8 cellular contexts compared by ENCODE assay signal in the genomic region with DNA sequence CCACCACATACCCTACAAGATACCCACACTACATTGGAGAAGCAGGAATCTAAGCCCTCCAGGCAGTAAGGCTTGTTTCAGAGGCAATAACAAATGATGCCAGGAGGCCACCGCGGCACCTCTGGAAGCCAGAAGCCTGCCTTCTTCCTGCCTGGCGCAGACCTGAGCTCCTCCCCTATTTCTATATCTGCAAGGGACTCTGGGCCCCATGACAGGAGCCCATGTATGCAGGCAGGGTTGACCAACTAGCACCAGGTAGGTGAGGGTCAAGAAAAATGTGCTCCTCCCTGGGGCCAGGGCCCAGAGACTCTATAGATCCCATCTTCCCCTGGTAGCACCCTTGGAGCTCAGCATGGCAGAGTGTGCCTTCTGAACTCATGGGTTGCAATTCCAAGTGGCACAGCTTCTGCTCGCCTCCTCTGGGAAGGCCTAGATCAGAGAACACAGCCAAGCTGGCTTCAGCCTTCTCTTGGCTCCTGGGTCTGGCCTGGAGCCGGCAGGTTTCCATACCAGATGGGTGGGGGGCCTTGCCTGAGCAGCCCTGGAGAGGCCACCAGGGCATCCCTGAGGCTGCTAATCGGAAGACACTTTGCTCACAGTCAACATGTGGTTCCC.
DNase-seq lines count a peak whose midpoint lies in the region; ATAC-seq and TF ChIP-seq lines count a peak whose summit lies in the region.

No MANE protein-coding gene starts in this region.

- H3K9me2 ChIP-seq in OCI-LY1 (ENCODE audit: low read depth, low read length): no peaks in the 10 kb centered on the region

- H3K36me3 Mint-ChIP-seq in activated naive CD4-positive, alpha-beta T cell treated with anti-CD3 and anti-CD28 coated beads, Interleukin-2, amount 50 U/mL, for 24 hours: peaks cover 8% of the 10 kb centered on the region

- no peaks in the 10 kb centered on the region for H4K20me1 ChIP-seq in OCI-LY1 (ENCODE audit: insufficient read depth, low read length)

- peak overlapping the region; percentile 19 for H3K4me3 Mint-ChIP-seq in activated naive CD4-positive, alpha-beta T cell treated with anti-CD3 and anti-CD28 coated beads, Interleukin-2, amount 50 U/mL, for 24 hours

- H3K27me3 Mint-ChIP-seq in activated naive CD4-positive, alpha-beta T cell treated with anti-CD3 and anti-CD28 coated beads, Interleukin-2, amount 50 U/mL, for 24 hours: no peaks in the 10 kb centered on the region

- no peak for TF ChIP-seq CTCF in OCI-LY1 (IDR thresholded peaks at IDR 0.05; ENCODE audit: low read length)

- H3K4me3 ChIP-seq in OCI-LY1 (ENCODE audit: low read depth, low read length, poor library complexity, severe bottlenecking): no peak overlapping the region

- peak overlapping the region; percentile 90 for H3K27ac Mint-ChIP-seq in activated naive CD4-positive, alpha-beta T cell treated with anti-CD3 and anti-CD28 coated beads, Interleukin-2, amount 50 U/mL, for 24 hours

- H3K4me1 ChIP-seq in OCI-LY1 (ENCODE audit: insufficient read depth, low read length, severe bottlenecking): peaks cover 60% of the 10 kb centered on the region

- no peaks in the 10 kb centered on the region for H3K79me2 ChIP-seq in OCI-LY1 (ENCODE audit: insufficient read depth, low read length)

- no peak overlapping the region for H2AFZ ChIP-seq in OCI-LY1 (ENCODE audit: low read length)

- H3K36me3 ChIP-seq in OCI-LY1 (ENCODE audit: insufficient read depth, low read length): peaks cover 60% of the 10 kb centered on the region

- H3F3A ChIP-seq in OCI-LY1 (ENCODE audit: insufficient read depth, low read length): no peaks in the 10 kb centered on the region

- no peak overlapping the region for H3K4me2 ChIP-seq in OCI-LY1 (ENCODE audit: low read length)

- H3K27me3 ChIP-seq in OCI-LY1 (ENCODE audit: insufficient read depth, low read length): no peaks in the 10 kb centered on the region
- H3K27me3 ChIP-seq in layer of hippocampus (ENCODE audit: control insufficient read depth, insufficient read depth, low read length): no peaks in the 10 kb centered on the region

- H3K27ac ChIP-seq in OCI-LY1 (ENCODE audit: low read depth, low read length, poor library complexity, severe bottlenecking) (peak overlapping the region; percentile 57), layer of hippocampus (ENCODE audit: low read depth, low read length) (peak overlapping the region; percentile 57)

- no peaks in the 10 kb centered on the region for H3K9me3 Mint-ChIP-seq in activated naive CD4-positive, alpha-beta T cell treated with anti-CD3 and anti-CD28 coated beads, Interleukin-2, amount 50 U/mL, for 24 hours

- H3K4me1 Mint-ChIP-seq in activated naive CD4-positive, alpha-beta T cell treated with anti-CD3 and anti-CD28 coated beads, Interleukin-2, amount 50 U/mL, for 24 hours: peaks cover 62% of the 10 kb centered on the region

- no peak overlapping the region; the same call in 1 of the 2 replicates for H3K9ac ChIP-seq in OCI-LY1 (ENCODE audit: low read length)

- ATAC-seq in HG03442 (IDR thresholded peaks at IDR 0.05; ENCODE audit: unreplicated experiment): no peak

- H3K9me3 ChIP-seq in OCI-LY1 (ENCODE audit: low read length): no peaks in the 10 kb centered on the region

- no peak for DNase-seq in activated naive CD4-positive, alpha-beta T cell (lab: John Stamatoyannopoulos, UW)
- DNase-seq in NCI-H226: no peak
- DNase-seq in NOMO-1 treated with dmso at 0.1 percent for 144 hours (lab: John Stamatoyannopoulos, UW; ENCODE audit: unreplicated experiment): no peak
- DNase-seq in activated T-cell treated with anti-CD3 and anti-CD28 coated beads, Interleukin-2, amount 50 U/mL, for 1 hour: no peak
